1 cellular context compared by ENCODE assay signal in the genomic region with DNA sequence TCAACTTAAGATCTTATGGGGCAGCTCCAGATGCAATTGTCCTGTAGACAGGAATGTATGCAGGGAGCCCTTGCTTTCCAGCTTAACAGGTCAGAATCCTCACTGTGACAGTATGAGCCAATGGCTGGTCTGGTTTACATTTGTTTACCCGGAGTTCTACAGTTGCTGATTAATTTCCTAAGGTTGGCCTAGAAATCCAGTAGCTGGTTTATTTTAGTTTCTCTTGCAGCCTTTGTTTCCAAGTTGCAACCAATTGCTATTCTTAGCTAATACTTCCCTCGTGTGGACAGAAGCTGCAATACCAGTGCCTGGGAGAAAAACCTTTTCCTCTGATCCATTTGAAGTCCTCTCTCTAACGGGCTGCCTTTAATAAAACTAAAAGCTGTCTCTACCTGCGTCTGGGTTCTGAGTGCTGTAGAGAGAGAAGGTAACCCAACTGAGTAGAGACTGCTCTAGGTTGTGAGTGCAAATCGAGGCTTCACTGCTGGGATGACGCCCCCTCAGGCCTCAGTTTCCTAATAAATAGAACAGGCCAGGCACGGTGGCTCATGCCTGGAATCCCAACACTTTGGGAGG.
A peak's percentile ranks its signal among the peaks of the same experiment; 100 is the strongest.
TF ChIP-seq lines count a peak whose summit lies in the region.

No MANE protein-coding gene starts in this region.

TF ChIP-seq in HepG2, 621 proteins besides CTCF, POLR2A, EP300 and RAD21 (continued from another document and continues in another):
- TF ChIP-seq, protein P1, sequence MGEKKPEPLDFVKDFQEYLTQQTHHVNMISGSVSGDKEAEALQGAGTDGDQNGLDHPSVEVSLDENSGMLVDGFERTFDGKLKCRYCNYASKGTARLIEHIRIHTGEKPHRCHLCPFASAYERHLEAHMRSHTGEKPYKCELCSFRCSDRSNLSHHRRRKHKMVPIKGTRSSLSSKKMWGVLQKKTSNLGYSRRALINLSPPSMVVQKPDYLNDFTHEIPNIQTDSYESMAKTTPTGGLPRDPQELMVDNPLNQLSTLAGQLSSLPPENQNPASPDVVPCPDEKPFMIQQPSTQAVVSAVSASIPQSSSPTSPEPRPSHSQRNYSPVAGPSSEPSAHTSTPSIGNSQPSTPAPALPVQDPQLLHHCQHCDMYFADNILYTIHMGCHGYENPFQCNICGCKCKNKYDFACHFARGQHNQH (CRISPR knock-in tag; IDR thresholded peaks at IDR 0.05): peak; percentile 56; the same call in 1 of the 2 replicates
- TF ChIP-seq KDM4B (CRISPR knock-in tag; IDR thresholded peaks at IDR 0.05) (peak; percentile 88; the same call in 1 of the 2 replicates), NFYC (CRISPR knock-in tag; IDR thresholded peaks at IDR 0.05) (0 out of 2 replicates have a peak, but pooled peaks have one; percentile 24), MIXL1 (CRISPR knock-in tag; IDR thresholded peaks at IDR 0.05) (peak; percentile 74), ZNF563 (CRISPR knock-in tag; IDR thresholded peaks at IDR 0.05) (no peak), ZBTB44 (CRISPR knock-in tag; IDR thresholded peaks at IDR 0.05) (peak; percentile 82; the same call in 1 of the 2 replicates), JARID2 (CRISPR knock-in tag; IDR thresholded peaks at IDR 0.05; ENCODE audit: insufficient replicate concordance) (peak; percentile 91), ZNF496 (CRISPR knock-in tag; IDR thresholded peaks at IDR 0.05; ENCODE audit: insufficient replicate concordance) (no peak), ARHGAP35 (CRISPR knock-in tag; IDR thresholded peaks at IDR 0.05; ENCODE audit: borderline replicate concordance) (peak; percentile 45; the same call in 1 of the 2 replicates), RCOR2 (CRISPR knock-in tag; IDR thresholded peaks at IDR 0.05) (0 out of 2 replicates have a peak, but pooled peaks have one; percentile 61), ZNF567 (CRISPR knock-in tag; IDR thresholded peaks at IDR 0.05; ENCODE audit: borderline replicate concordance) (peak; percentile 58; the same call in 1 of the 2 replicates), ZNF281 (CRISPR knock-in tag; IDR thresholded peaks at IDR 0.05; ENCODE audit: borderline replicate concordance) (peak; percentile 14; the same call in 1 of the 2 replicates), ZSCAN9 (CRISPR knock-in tag; IDR thresholded peaks at IDR 0.05; ENCODE audit: borderline replicate concordance) (peak; percentile 93), ARNT2 (CRISPR knock-in tag; IDR thresholded peaks at IDR 0.05; ENCODE audit: low read depth) (0 out of 2 replicates have a peak, but pooled peaks have one; percentile 37), BCL3 (CRISPR knock-in tag; IDR thresholded peaks at IDR 0.05) (peak; percentile 73; the same call in 1 of the 2 replicates), ZNF713 (CRISPR knock-in tag; IDR thresholded peaks at IDR 0.05) (0 out of 2 replicates have a peak, but pooled peaks have one; percentile 41), SMAD3 (CRISPR knock-in tag; IDR thresholded peaks at IDR 0.05) (peak; percentile 86; the same call in 1 of the 2 replicates), KLF13 (CRISPR knock-in tag; IDR thresholded peaks at IDR 0.05) (0 out of 2 replicates have a peak, but pooled peaks have one; percentile 50), SIN3B (IDR thresholded peaks at IDR 0.05; ENCODE audit: low read length) (0 out of 2 replicates have a peak, but pooled peaks have one; percentile 31), STAG1 (CRISPR knock-in tag; IDR thresholded peaks at IDR 0.05) (peak; percentile 99), ZNF784 (CRISPR knock-in tag; IDR thresholded peaks at IDR 0.05; ENCODE audit: borderline replicate concordance) (peak; percentile 62; the same call in 1 of the 2 replicates), ZNF83 (CRISPR knock-in tag; IDR thresholded peaks at IDR 0.05; ENCODE audit: borderline replicate concordance) (0 out of 2 replicates have a peak, but pooled peaks have one; percentile 38), SMC3 (IDR thresholded peaks at IDR 0.05; ENCODE audit: low read length) (peak; percentile 100), ZNF44 (CRISPR knock-in tag; IDR thresholded peaks at IDR 0.05) (0 out of 2 replicates have a peak, but pooled peaks have one; percentile 47), NFKBIZ (CRISPR knock-in tag; IDR thresholded peaks at IDR 0.05) (0 out of 2 replicates have a peak, but pooled peaks have one; percentile 43), STAT5B (CRISPR knock-in tag; IDR thresholded peaks at IDR 0.05) (no peak), ZGPAT (CRISPR knock-in tag; IDR thresholded peaks at IDR 0.05) (peak; percentile 69), SMYD3 (CRISPR knock-in tag; IDR thresholded peaks at IDR 0.05) (0 out of 2 replicates have a peak, but pooled peaks have one; percentile 40), SRF (IDR thresholded peaks at IDR 0.05; ENCODE audit: low read depth, low read length) (no peak), ETV6 (CRISPR knock-in tag; conservative IDR thresholded peaks at IDR 0.05) (0 out of 2 replicates have a peak, but pooled peaks have one; percentile 18), SOX5 (CRISPR knock-in tag; IDR thresholded peaks at IDR 0.05; ENCODE audit: borderline replicate concordance) (peak; percentile 50), DRAP1 (CRISPR knock-in tag; IDR thresholded peaks at IDR 0.05) (no peak), ZNF547 (CRISPR knock-in tag; IDR thresholded peaks at IDR 0.05) (0 out of 2 replicates have a peak, but pooled peaks have one; percentile 47), FOXA3 (CRISPR knock-in tag; IDR thresholded peaks at IDR 0.05) (peak; percentile 58), PHB2 (IDR thresholded peaks at IDR 0.05; ENCODE audit: partially characterized antibody) (no peak), KDM3A (CRISPR knock-in tag; IDR thresholded peaks at IDR 0.05; ENCODE audit: low read depth) (peak; percentile 56; the same call in 1 of the 2 replicates), NCOA2 (CRISPR knock-in tag; IDR thresholded peaks at IDR 0.05) (peak; percentile 42), REPIN1 (CRISPR knock-in tag; IDR thresholded peaks at IDR 0.05; ENCODE audit: borderline replicate concordance, low read depth) (peak; percentile 66; the same call in 1 of the 2 replicates), GPBP1L1 (CRISPR knock-in tag; IDR thresholded peaks at IDR 0.05) (no peak), TARDBP (CRISPR knock-in tag; IDR thresholded peaks at IDR 0.05) (0 out of 2 replicates have a peak, but pooled peaks have one; percentile 26), ZNF788 (CRISPR knock-in tag; IDR thresholded peaks at IDR 0.05; ENCODE audit: borderline replicate concordance) (0 out of 2 replicates have a peak, but pooled peaks have one; percentile 6), ZMAT3 (CRISPR knock-in tag; conservative IDR thresholded peaks at IDR 0.05) (0 out of 2 replicates have a peak, but pooled peaks have one; percentile 14), NFYB (CRISPR knock-in tag; IDR thresholded peaks at IDR 0.05) (0 out of 2 replicates have a peak, but pooled peaks have one; percentile 20), ISL2 (CRISPR knock-in tag; IDR thresholded peaks at IDR 0.05) (peak; percentile 35; the same call in 1 of the 2 replicates)
- TF ChIP-seq, protein P2, sequence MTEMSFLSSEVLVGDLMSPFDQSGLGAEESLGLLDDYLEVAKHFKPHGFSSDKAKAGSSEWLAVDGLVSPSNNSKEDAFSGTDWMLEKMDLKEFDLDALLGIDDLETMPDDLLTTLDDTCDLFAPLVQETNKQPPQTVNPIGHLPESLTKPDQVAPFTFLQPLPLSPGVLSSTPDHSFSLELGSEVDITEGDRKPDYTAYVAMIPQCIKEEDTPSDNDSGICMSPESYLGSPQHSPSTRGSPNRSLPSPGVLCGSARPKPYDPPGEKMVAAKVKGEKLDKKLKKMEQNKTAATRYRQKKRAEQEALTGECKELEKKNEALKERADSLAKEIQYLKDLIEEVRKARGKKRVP (CRISPR knock-in tag; IDR thresholded peaks at IDR 0.05): peak in 1 of 2 experiments; percentile 41; a peak in 1 of 4 replicates
- TF ChIP-seq, protein P3, sequence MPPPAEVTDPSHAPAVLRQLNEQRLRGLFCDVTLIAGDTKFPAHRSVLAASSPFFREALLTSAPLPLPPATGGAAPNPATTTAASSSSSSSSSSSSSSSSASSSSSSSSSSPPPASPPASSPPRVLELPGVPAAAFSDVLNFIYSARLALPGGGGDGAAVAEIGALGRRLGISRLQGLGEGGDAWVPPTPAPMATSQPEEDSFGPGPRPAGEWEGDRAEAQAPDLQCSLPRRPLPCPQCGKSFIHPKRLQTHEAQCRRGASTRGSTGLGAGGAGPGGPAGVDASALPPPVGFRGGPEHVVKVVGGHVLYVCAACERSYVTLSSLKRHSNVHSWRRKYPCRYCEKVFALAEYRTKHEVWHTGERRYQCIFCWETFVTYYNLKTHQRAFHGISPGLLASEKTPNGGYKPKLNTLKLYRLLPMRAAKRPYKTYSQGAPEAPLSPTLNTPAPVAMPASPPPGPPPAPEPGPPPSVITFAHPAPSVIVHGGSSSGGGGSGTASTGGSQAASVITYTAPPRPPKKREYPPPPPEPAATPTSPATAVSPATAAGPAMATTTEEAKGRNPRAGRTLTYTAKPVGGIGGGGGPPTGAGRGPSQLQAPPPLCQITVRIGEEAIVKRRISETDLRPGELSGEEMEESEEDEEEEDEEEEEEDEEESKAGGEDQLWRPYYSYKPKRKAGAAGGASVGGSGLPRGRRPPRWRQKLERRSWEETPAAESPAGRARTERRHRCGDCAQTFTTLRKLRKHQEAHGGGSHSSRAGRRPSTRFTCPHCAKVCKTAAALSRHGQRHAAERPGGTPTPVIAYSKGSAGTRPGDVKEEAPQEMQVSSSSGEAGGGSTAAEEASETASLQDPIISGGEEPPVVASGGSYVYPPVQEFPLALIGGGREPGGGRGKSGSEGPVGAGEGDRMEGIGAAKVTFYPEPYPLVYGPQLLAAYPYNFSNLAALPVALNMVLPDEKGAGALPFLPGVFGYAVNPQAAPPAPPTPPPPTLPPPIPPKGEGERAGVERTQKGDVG (CRISPR knock-in tag; IDR thresholded peaks at IDR 0.05; ENCODE audit: borderline replicate concordance): 0 out of 2 replicates have a peak, but pooled peaks have one; percentile 34
